ENCODE assay signal across 9 cellular contexts in genomic region chr3:65170357-65171090, GRCh38.
DNase-seq lines count a peak whose midpoint lies in the region; ATAC-seq and TF ChIP-seq lines count a peak whose summit lies in the region.
"Had no signal": no experiment of that assay in that cellular context is flagged by ENCODE, and none has a peak within 500 bp of the region (broad histone marks: within the 10 kb centered on the region; RNA-seq: fewer than 3 reads in every experiment).

No MANE protein-coding gene starts in this region.

- no peaks in the 10 kb centered on the region for H3K23me2 ChIP-seq in H9 (ENCODE audit: insufficient read length, low read depth, low read length, poor library complexity, severe bottlenecking)

- WGBS in H9 (ENCODE audit: extremely low coverage, insufficient read length, low lambda C conversion rate): no CpG with 5 or more reads among the region's 12 CpGs

- H3K36me3 Mint-ChIP-seq in H9 (ENCODE audit: insufficient read depth in 1 of 3, low read depth in 3 of 3) (no peaks in the 10 kb centered on the region), WTC11 (no peaks in the 10 kb centered on the region)
- H3K36me3 Mint-ChIP-seq in CD4-positive, alpha-beta T cell (ENCODE audit: low read depth): no peaks in the 10 kb centered on the region
- H3K36me3 Mint-ChIP-seq: memory B cell had no signal

- CTCF ChIA-PET in WTC11 (lab: Charles Lee): interaction anchor here (0.7 to 2.3 kb wide), 36 partner anchors 8 to 640 kb away, joined by 3 to 16 read pairs (median 4); no protein-coding TSS in a partner anchor
- CTCF ChIA-PET in CD4-positive, alpha-beta T cell (lab: Charles Lee): no interaction called here

- H3K56ac ChIP-seq in H9 (ENCODE audit: insufficient read length, low read depth, low read length): no peak overlapping the region

- H3K27me3 Mint-ChIP-seq in H9 (ENCODE audit: low read depth): no peaks in the 10 kb centered on the region; the same call in none of the 2 replicates
- peaks cover 3% of the 10 kb centered on the region for H3K27me3 Mint-ChIP-seq in WTC11 (ENCODE audit: low read depth)
- H3K27me3 Mint-ChIP-seq in CD4-positive, alpha-beta T cell: no peaks in the 10 kb centered on the region
- H3K27me3 Mint-ChIP-seq: memory B cell had no signal

- no peaks in the 10 kb centered on the region for H3K9me3 ChIP-seq in H9 (ENCODE audit: control insufficient read depth, low read depth, low read length)
- H3K9me3 ChIP-seq in CD4-positive, alpha-beta T cell (ENCODE audit: control insufficient read depth, low read length): no peaks in the 10 kb centered on the region

- H2BK5ac ChIP-seq in H9 (ENCODE audit: insufficient read length, low read length): no peak overlapping the region

- no peak overlapping the region for H4K91ac ChIP-seq in H9 (ENCODE audit: insufficient read length, low read depth, low read length)

- no peak overlapping the region for H4K5ac ChIP-seq in H9 (ENCODE audit: insufficient read length, low read depth, low read length)

- H3T11ph ChIP-seq in H9 (ENCODE audit: low read length): no peak overlapping the region

- no peak overlapping the region for H2AK5ac ChIP-seq in H9 (ENCODE audit: insufficient read length, low read length)

- no peak overlapping the region for H3K4me3 ChIP-seq in retinal pigment epithelial cell (ENCODE audit: low read length)

- H3K27me3 ChIP-seq in H9 (ENCODE audit: insufficient read depth, low read length): no peaks in the 10 kb centered on the region
- no peaks in the 10 kb centered on the region for H3K27me3 ChIP-seq in CD4-positive, alpha-beta T cell (ENCODE audit: control insufficient read depth, insufficient read depth, low read length)

- ATAC-seq in WTC11 (peak; percentile 81), left cardiac atrium (peak; percentile 89 to 90), GM18517 (IDR thresholded peaks at IDR 0.05; ENCODE audit: unreplicated experiment) (no peak)
- no peak for ATAC-seq in CD4-positive, alpha-beta T cell (ENCODE audit: poor library complexity)

- H3K4me3 Mint-ChIP-seq in H9: no peak overlapping the region
- H3K4me3 Mint-ChIP-seq in WTC11: no peak overlapping the region
- no peak overlapping the region for H3K4me3 Mint-ChIP-seq in CD4-positive, alpha-beta T cell
- H3K4me3 Mint-ChIP-seq: memory B cell had no signal

- no peaks in the 10 kb centered on the region for H3K4me1 ChIP-seq in H9 (ENCODE audit: insufficient read depth, low read length)

- no peak overlapping the region for H3K23ac ChIP-seq in H9 (ENCODE audit: insufficient read length, low read depth, low read length)

- no peak overlapping the region for H3K27ac ChIP-seq in H9 (ENCODE audit: insufficient read length, low read depth, low read length)
- H3K27ac ChIP-seq in CD4-positive, alpha-beta T cell (ENCODE audit: low read depth, low read length): no peak overlapping the region

- POLR2A ChIA-PET in WTC11 (lab: Charles Lee): interaction anchor here (1.2 kb wide), 1 partner anchor 145 kb away, joined by 3 read pairs; no protein-coding TSS in a partner anchor
- POLR2A ChIA-PET in CD4-positive, alpha-beta T cell (lab: Charles Lee): no interaction called here

- H3K18ac ChIP-seq in H9 (ENCODE audit: insufficient read length, low read depth, low read length): no peak overlapping the region

- H2BK15ac ChIP-seq in H9 (ENCODE audit: low read depth, low read length): no peak overlapping the region

- peak; percentile 73 for TF ChIP-seq CTCF in H9 (conservative IDR thresholded peaks at IDR 0.05)
- no peak; the same call in 1 of the 2 replicates for TF ChIP-seq CTCF in WTC11 (IDR thresholded peaks at IDR 0.05)
- TF ChIP-seq CTCF in retinal pigment epithelial cell (conservative IDR thresholded peaks at IDR 0.05; ENCODE audit: low read depth, low read length): peak; percentile 65
- no peak for TF ChIP-seq CTCF in CD4-positive, alpha-beta T cell (IDR thresholded peaks at IDR 0.05)

- H2AFZ ChIP-seq in H9 (ENCODE audit: low read length): no peak overlapping the region

- no peaks in the 10 kb centered on the region for H3K9me3 Mint-ChIP-seq in H9
- H3K9me3 Mint-ChIP-seq in WTC11: no peaks in the 10 kb centered on the region
- H3K9me3 Mint-ChIP-seq in CD4-positive, alpha-beta T cell: peaks cover 12% of the 10 kb centered on the region

- H3K27ac Mint-ChIP-seq in H9 (no peak overlapping the region), WTC11 (peak overlapping the region; percentile 60; the same call in 1 of the 2 replicates)
- no peak overlapping the region for H3K27ac Mint-ChIP-seq in CD4-positive, alpha-beta T cell
- H3K27ac Mint-ChIP-seq: memory B cell had no signal

- no peak overlapping the region for H3K9ac ChIP-seq in H9 (ENCODE audit: extremely low read depth, insufficient read length, low read length)

- H3K4me2 ChIP-seq in H9 (ENCODE audit: insufficient read depth, insufficient read length, low read length): no peak overlapping the region

- intact Hi-C loops in left cardiac atrium (cut with DNase I): loop anchor here (2.0 to 10.0 kb wide), 4 partner anchors 268 to 638 kb away; partner anchors contain the start of gene ADAMTS9 (in 2 of the 2)
- intact Hi-C loops in CD4-positive, alpha-beta T cell (cut with DNase I, micrococcal nuclease): no loop called here

- H4K8ac ChIP-seq in H9 (replicated peaks; ENCODE audit: insufficient read length, low read depth, low read length): no peak overlapping the region

- H3K79me1 ChIP-seq in H9 (ENCODE audit: insufficient read depth, low read depth, low read length, poor library complexity, severe bottlenecking): no peaks in the 10 kb centered on the region

- H4K20me1 ChIP-seq in H9 (ENCODE audit: control insufficient read depth, insufficient read depth, insufficient read length): no peaks in the 10 kb centered on the region

- H3K4me1 Mint-ChIP-seq in H9 (peaks cover 2 to 6% of the 10 kb centered on the region in 2 experiments), WTC11 (peaks cover 6% of the 10 kb centered on the region)
- H3K4me1 Mint-ChIP-seq in CD4-positive, alpha-beta T cell (ENCODE audit: low read depth): no peaks in the 10 kb centered on the region
- H3K4me1 Mint-ChIP-seq: memory B cell had no signal

- DNase-seq in H9 (no peak), WTC11 (ENCODE audit: low spot score) (no peak), left cardiac atrium (peak; percentile 93), retinal pigment epithelial cell (ENCODE audit: low read depth) (peak; percentile 99), UCSD-AML1 (lab: John Stamatoyannopoulos, UW; ENCODE audit: unreplicated experiment) (no peak)
- DNase-seq in stimulated activated CD4-positive, alpha-beta T cell treated with anti-CD3 and anti-CD28 coated beads, Interleukin-2, amount 100 ng/mL, for 48 hours: no peak
- DNase-seq in CD4-positive, alpha-beta T cell: no peak

- no peak overlapping the region for H3K14ac ChIP-seq in H9 (ENCODE audit: insufficient read depth, low read length)

- no peak overlapping the region for H2BK20ac ChIP-seq in H9 (ENCODE audit: low read depth, low read length, poor library complexity, severe bottlenecking)

- H2BK12ac ChIP-seq in H9 (ENCODE audit: insufficient read length, low read depth, low read length): no peak overlapping the region

- no peak overlapping the region for H2BK120ac ChIP-seq in H9 (ENCODE audit: low read depth, low read length, poor library complexity, severe bottlenecking)

- H3K4ac ChIP-seq in H9 (ENCODE audit: low read depth, low read length): no peak overlapping the region

- no peaks in the 10 kb centered on the region for H3K79me2 ChIP-seq in H9 (ENCODE audit: insufficient read depth, low read length)

TF ChIP-seq in WTC11, 78 proteins besides CTCF, POLR2A, EP300 and RAD21:
- TF ChIP-seq MLX (CRISPR knock-in tag; IDR thresholded peaks at IDR 0.05): no peak
- no peak for TF ChIP-seq ZNF425 (CRISPR knock-in tag; conservative IDR thresholded peaks at IDR 0.05)
- no peak for TF ChIP-seq ZMAT4 (CRISPR knock-in tag; IDR thresholded peaks at IDR 0.05)
- no peak for TF ChIP-seq EMX1 (CRISPR knock-in tag; IDR thresholded peaks at IDR 0.05)
- TF ChIP-seq SMAD4 (CRISPR knock-in tag; IDR thresholded peaks at IDR 0.05): no peak
- no peak for TF ChIP-seq FOXK1 (CRISPR knock-in tag; IDR thresholded peaks at IDR 0.05)
TF ChIP-seq in WTC11: peak in this region for 0.

Comparison
In these comparisons a context has a peak if more than half of its experiments do, and no peak if none do; other contexts are left out.
1. DNase-seq: peak in left cardiac atrium (single experiment) and retinal pigment epithelial cell (single experiment); none in H9 (single experiment), WTC11 (single experiment), UCSD-AML1 (single experiment), stimulated activated CD4-positive, alpha-beta T cell treated with anti-CD3 and anti-CD28 coated beads, Interleukin-2, amount 100 ng/mL, for 48 hours (0 of 2) and CD4-positive, alpha-beta T cell (0 of 10).
2. CTCF ChIP-seq: peak in H9 (single experiment) and retinal pigment epithelial cell (single experiment); none in WTC11 (single experiment) and CD4-positive, alpha-beta T cell (single experiment).
3. ATAC-seq: peak in WTC11 (single experiment) and left cardiac atrium (2 of 2); none in GM18517 (single experiment) and CD4-positive, alpha-beta T cell (single experiment).
4. intact Hi-C loops: an anchor here in left cardiac atrium (2.0 to 10.0 kb wide); none called in CD4-positive, alpha-beta T cell.